7 cellular contexts compared by ENCODE assay signal in genomic region chr6:136585523-136585922, GRCh38. TPM values are rescaled to one million over a fixed set of nuclear protein-coding genes. Genes with fewer than 3 reads are reported as not detected.
A peak's percentile ranks its signal among the peaks of the same experiment; 100 is the strongest.
DNase-seq lines count a peak whose midpoint lies in the region; ATAC-seq and TF ChIP-seq lines count a peak whose summit lies in the region.
"Not testable (repeated sequence)": the region's sequence is repeated elsewhere in the genome, so short reads cannot be mapped to it uniquely, and the experiment has no call there.

No MANE protein-coding gene starts in this region.

- in situ Hi-C loops in IMR-90 (cut with MboI; ENCODE audit: low sequenced_read_pairs) = not testable (repeated sequence)

- H2AK5ac ChIP-seq in IMR-90 (ENCODE audit: low read depth, low read length) (peak overlapping the region; percentile 92), mesenchymal stem cell (ENCODE audit: low read length, severe bottlenecking) (peak overlapping the region; percentile 23)

- H3K4me1 ChIP-seq in IMR-90 (ENCODE audit: control insufficient read depth, insufficient read depth, low read length); mesenchymal stem cell (ENCODE audit: control insufficient read depth, insufficient read depth, low read depth, low read length); uterus: not testable (repeated sequence)
- peaks cover 19 to 28% (median 22%) of the 10 kb centered on the region in 4 donors for H3K4me1 ChIP-seq in esophagus muscularis mucosa
- peaks cover 0 to 12% (median 5%) of the 10 kb centered on the region in 4 donors for H3K4me1 ChIP-seq in sigmoid colon
- peaks cover 19 to 54% of the 10 kb centered on the region in 2 donors for H3K4me1 ChIP-seq in thoracic aorta (ENCODE audit: control insufficient read depth in 1 of 2, low read depth in 2 of 2)

- POLR2A ChIA-PET in IMR-90 (lab: Charles Lee; ENCODE audit: unreplicated experiment) = not testable (repeated sequence)
- POLR2A ChIA-PET in MCF 10A (lab: Yijun Ruan, JAX) = interaction anchor here (0.6 to 4.5 kb wide), 8 partner anchors 12 to 209 kb away, joined by 3 to 30 read pairs (median 4); partner anchors contain the start of gene MAP3K5

- peaks cover 0 to 29% of the 10 kb centered on the region in 2 experiments; a peak in 2 of 4 replicates for H3K79me1 ChIP-seq in IMR-90 (ENCODE audit: low read depth in 1 of 2, low read length in 2 of 2)
- not testable (repeated sequence) for H3K79me1 ChIP-seq in mesenchymal stem cell (replicated peaks; ENCODE audit: low read length, poor library complexity, severe bottlenecking)

- H2AFZ ChIP-seq in IMR-90 (replicated peaks; ENCODE audit: low read length, poor library complexity); mesenchymal stem cell (ENCODE audit: low read depth, low read length): not testable (repeated sequence)

- not testable (repeated sequence) for TF ChIP-seq POLR2A in IMR-90 (IDR thresholded peaks at IDR 0.05; ENCODE audit: low read depth, low read length); esophagus muscularis mucosa (IDR thresholded peaks at IDR 0.05; ENCODE audit: low read depth); sigmoid colon (IDR thresholded peaks at IDR 0.05); uterus (IDR thresholded peaks at IDR 0.05)

- H2AK9ac ChIP-seq in IMR-90 (replicated peaks; ENCODE audit: low read depth, low read length, poor library complexity) = not testable (repeated sequence)

- CTCF ChIA-PET in IMR-90 (lab: Yijun Ruan, JAX) (interaction anchor here (0.6 to 1.4 kb wide), 2 partner anchors 59 to 1892 kb away, joined by 3 read pairs; no protein-coding TSS in a partner anchor), MCF 10A (lab: Yijun Ruan, JAX) (interaction anchor here (0.6 to 2.9 kb wide), 3 partner anchors 111 to 207 kb away, joined by 3 to 12 read pairs (median 4); partner anchors contain the start of gene MAP3K5)

- not testable (repeated sequence) for H3K9me3 Mint-ChIP-seq in MCF 10A (ENCODE audit: unreplicated experiment)

- BruUV-seq in IMR-90 (replicated peaks; lab: Mats Ljungman, UMichigan); MCF 10A (replicated peaks; lab: Mats Ljungman, UMichigan): not testable (repeated sequence)

- not testable (repeated sequence) for H3K4me2 ChIP-seq in IMR-90 (ENCODE audit: low read depth, low read length); mesenchymal stem cell (ENCODE audit: low read length, poor library complexity, severe bottlenecking)

- not testable (repeated sequence) for H3K9ac ChIP-seq in IMR-90 (ENCODE audit: low read depth, low read length)
- peak overlapping the region; percentile 57 for H3K9ac ChIP-seq in mesenchymal stem cell (ENCODE audit: low read length)

- H3K36me3 ChIP-seq in IMR-90 (ENCODE audit: control insufficient read depth, insufficient read depth, low read length) = peaks cover 17% of the 10 kb centered on the region
- H3K36me3 ChIP-seq in esophagus muscularis mucosa = peaks cover 0 to 46% (median 24%) of the 10 kb centered on the region in 4 donors
- H3K36me3 ChIP-seq in mesenchymal stem cell (ENCODE audit: control insufficient read depth in 1 of 2, insufficient read depth in 2 of 2, low read depth in 1 of 2, low read length in 2 of 2); sigmoid colon; uterus: not testable (repeated sequence)
- H3K36me3 ChIP-seq in thoracic aorta = peaks cover 28% of the 10 kb centered on the region

- not testable (repeated sequence) for H3K56ac ChIP-seq in IMR-90 (ENCODE audit: extremely low read depth, insufficient read depth, low read length)

- intact Hi-C loops in IMR-90 (cut with micrococcal nuclease); MCF 10A (cut with micrococcal nuclease); sigmoid colon (cut with DNase I); uterus (cut with DNase I; ENCODE audit: low total_unique reads): not testable (repeated sequence)
- intact Hi-C loops in esophagus muscularis mucosa (cut with DNase I) = loop anchor here (5.0 kb wide), 1 partner anchor 57 kb away; no protein-coding TSS in a partner anchor

- dilution Hi-C loops in IMR-90 (cut with HindIII; ENCODE audit: low sequenced_read_pairs, unreplicated experiment) = not testable (repeated sequence)

- H3K27me3 ChIP-seq in IMR-90 (ENCODE audit: control insufficient read depth, insufficient read depth, low read length); esophagus muscularis mucosa; mesenchymal stem cell (ENCODE audit: control insufficient read depth in 1 of 2, insufficient read depth in 1 of 2, low read length in 2 of 2); sigmoid colon; thoracic aorta (replicated peaks; ENCODE audit: insufficient read depth); uterus: not testable (repeated sequence)

- not testable (repeated sequence) for H2BK12ac ChIP-seq in mesenchymal stem cell (ENCODE audit: low read length in 2 of 2)

- TF ChIP-seq RAD21 in IMR-90 (IDR thresholded peaks at IDR 0.05; ENCODE audit: low read length) = not testable (repeated sequence)

- H4K91ac ChIP-seq in IMR-90 (ENCODE audit: insufficient read depth, low read depth, low read length) = peak overlapping the region; percentile 71; the same call in 1 of the 2 replicates
- H4K91ac ChIP-seq in mesenchymal stem cell (ENCODE audit: low read length) = not testable (repeated sequence)

- not testable (repeated sequence) for H3K9me3 ChIP-seq in IMR-90 (ENCODE audit: control insufficient read depth, insufficient read depth, low read length); esophagus muscularis mucosa; mesenchymal stem cell (ENCODE audit: control insufficient read depth, low read length); sigmoid colon; thoracic aorta; uterus

- H3K18ac ChIP-seq in IMR-90 (ENCODE audit: low read depth, low read length) (peak overlapping the region; percentile 3; the same call in 1 of the 2 replicates), mesenchymal stem cell (ENCODE audit: low read depth in 1 of 2, low read length in 2 of 2) (peak overlapping the region in 1 of 2 experiments; percentile 66)

- not testable (repeated sequence) for DNase-seq in IMR-90; MCF 10A (ENCODE audit: unreplicated experiment); esophagus muscularis mucosa (ENCODE audit: extremely low spot score); mesenchymal stem cell; sigmoid colon; thoracic aorta (ENCODE audit: low spot score); uterus

- H2BK20ac ChIP-seq in IMR-90 (ENCODE audit: low read depth, low read length) = peak overlapping the region; percentile 65

- not testable (repeated sequence) for H3K4me3 ChIP-seq in IMR-90 (ENCODE audit: insufficient read depth, low read depth, low read length); esophagus muscularis mucosa; mesenchymal stem cell (ENCODE audit: insufficient read depth in 1 of 2, low read depth in 1 of 2, low read length in 2 of 2); sigmoid colon; thoracic aorta; uterus

- H4K5ac ChIP-seq in IMR-90 (ENCODE audit: low read depth, low read length) = not testable (repeated sequence)

- not testable (repeated sequence) for H3K4me3 Mint-ChIP-seq in MCF 10A (ENCODE audit: unreplicated experiment)

- not testable (repeated sequence) for H4K20me1 ChIP-seq in IMR-90 (ENCODE audit: insufficient read depth, low read length)

- peak overlapping the region; percentile 74 for H3K4ac ChIP-seq in IMR-90 (ENCODE audit: low read depth, low read length)
- H3K4ac ChIP-seq in mesenchymal stem cell (ENCODE audit: low read depth in 1 of 2, low read length in 2 of 2) = not testable (repeated sequence)

- not testable (repeated sequence) for H3K27me3 Mint-ChIP-seq in MCF 10A (ENCODE audit: insufficient read depth, unreplicated experiment)

- H3K9me1 ChIP-seq in IMR-90 (ENCODE audit: insufficient read depth, low read length) = not testable (repeated sequence)

- 0 out of 2 replicates have a peak overlapping the region, but pooled peaks have one; percentile 16 for H3K14ac ChIP-seq in IMR-90 (replicated peaks; ENCODE audit: low read depth, low read length)
- not testable (repeated sequence) for H3K14ac ChIP-seq in mesenchymal stem cell (ENCODE audit: low read length in 2 of 2)

- H2BK15ac ChIP-seq in IMR-90 (ENCODE audit: low read depth, low read length); mesenchymal stem cell (ENCODE audit: low read depth, poor library complexity, severe bottlenecking): not testable (repeated sequence)

- ATAC-seq in IMR-90 (ENCODE audit: low read depth); thoracic aorta (ENCODE audit: insufficient number of reproducible peaks, low FRiP score, low read depth): not testable (repeated sequence)

- TF ChIP-seq CTCF in IMR-90 (conservative IDR thresholded peaks at IDR 0.05; ENCODE audit: low read depth, low read length); MCF 10A (IDR thresholded peaks at IDR 0.05; ENCODE audit: unreplicated experiment); esophagus muscularis mucosa (IDR thresholded peaks at IDR 0.05); sigmoid colon (IDR thresholded peaks at IDR 0.05); thoracic aorta (IDR thresholded peaks at IDR 0.05); uterus (IDR thresholded peaks at IDR 0.05): not testable (repeated sequence)

- TF ChIP-seq EP300 in esophagus muscularis mucosa (IDR thresholded peaks at IDR 0.05); sigmoid colon (IDR thresholded peaks at IDR 0.05): not testable (repeated sequence)

- peak overlapping the region in 1 of 2 experiments; percentile 39; a peak in 1 of 4 replicates for H4K8ac ChIP-seq in IMR-90 (ENCODE audit: low read depth in 2 of 2, low read length in 2 of 2)
- not testable (repeated sequence) for H4K8ac ChIP-seq in mesenchymal stem cell (ENCODE audit: low read length)

- H3K27ac ChIP-seq in IMR-90 (ENCODE audit: insufficient read depth, low read length) (peak overlapping the region; percentile 58; the same call in 1 of the 2 replicates), esophagus muscularis mucosa (replicated peaks in 1 of 4) (peak overlapping the region; percentile 30 to 67 (median 46)), sigmoid colon (peak overlapping the region in 3 of 4 donors; percentile 23 to 62 (median 59)), thoracic aorta (peak overlapping the region; percentile 86 to 95), uterus (peak overlapping the region; percentile 75 to 80)
- not testable (repeated sequence) for H3K27ac ChIP-seq in mesenchymal stem cell (ENCODE audit: low read length, poor library complexity, severe bottlenecking)

- peaks cover 43% of the 10 kb centered on the region for H3K36me3 Mint-ChIP-seq in MCF 10A (ENCODE audit: insufficient read depth, unreplicated experiment)

- peak overlapping the region; percentile 76 for H2BK120ac ChIP-seq in IMR-90 (ENCODE audit: low read depth, low read length)
- not testable (repeated sequence) for H2BK120ac ChIP-seq in mesenchymal stem cell (ENCODE audit: low read depth, low read length)

- WGBS in IMR-90 (ENCODE audit: extremely low coverage in 2 of 2, insufficient read length in 1 of 2), 2 experiments = no CpG with 5 or more reads among the region's 2 CpGs
- WGBS in esophagus muscularis mucosa = 95% methylated on average over 2 of the region's 2 CpGs
- WGBS in mesenchymal stem cell = 95% methylated on average over 2 of the region's 2 CpGs
- WGBS in sigmoid colon, 2 donors = 95 to 98% methylated on average over 2 of the region's 2 CpGs

- H3K4me1 Mint-ChIP-seq in MCF 10A (ENCODE audit: insufficient read depth, unreplicated experiment) = peaks cover 11% of the 10 kb centered on the region

- peak overlapping the region; percentile 69 for H3K27ac Mint-ChIP-seq in MCF 10A (ENCODE audit: low read depth, unreplicated experiment)

- peak overlapping the region; percentile 83 for H2BK5ac ChIP-seq in IMR-90 (ENCODE audit: low read depth, low read length, poor library complexity, severe bottlenecking)
- not testable (repeated sequence) for H2BK5ac ChIP-seq in mesenchymal stem cell (ENCODE audit: low read depth, low read length, poor library complexity, severe bottlenecking)

- H3K23ac ChIP-seq in IMR-90 (ENCODE audit: low read depth, low read length); mesenchymal stem cell (ENCODE audit: low read length in 2 of 2): not testable (repeated sequence)

RNA-seq across cellular contexts. Expression of gene MAP7, which starts 35.3 kb away (rescaled TPM):
- 0.28 and 0.36 TPM in 2 replicates for total RNA-seq in IMR-90 (2012; rRNA removed)
- 0.19 TPM in 2 replicates for polyA plus RNA-seq in IMR-90 (2012; rRNA removed)
- polyA plus RNA-seq in IMR-90 (2012; cell fraction: cytosol; rRNA removed) = 0.18 and 0.22 TPM in 2 replicates
- 0.24 and 0.40 TPM in 2 replicates for polyA plus RNA-seq in IMR-90 (2012; cell fraction: nucleus; rRNA removed; ENCODE audit: low replicate concordance)
- 15.4 and 17.2 TPM in 2 replicates for total RNA-seq in MCF 10A (2022)
- total RNA-seq in esophagus muscularis mucosa = 1 to 10 TPM; 1.7 to 2.9 (median 2.0) TPM
- polyA plus RNA-seq in mesenchymal stem cell (2013, experiment 1 of 2) = 0.61 TPM
- 0.55 TPM for polyA plus RNA-seq in mesenchymal stem cell (2013, experiment 2 of 2)
- 1 to 10 TPM; 1.2 to 3.3 (median 1.6) TPM for total RNA-seq in sigmoid colon
- 10 to 100 TPM; 22.1 to 33.5 (median 26.4) TPM for polyA plus RNA-seq in sigmoid colon
- 1 to 10 TPM; 5.1 to 6.9 TPM for total RNA-seq in thoracic aorta
- 1 to 10 TPM in 2 of 4 donors, under 1 TPM in 2; 0.29 to 6.8 (median 1.1) TPM for total RNA-seq in uterus
